Comparison of ENCODE assay signal across 31 cellular contexts in genomic region chr17:10870651-10871050, GRCh38. TPM values are rescaled to one million over a fixed set of nuclear protein-coding genes. Genes with fewer than 3 reads are reported as not detected.
"Had no signal": no experiment of that assay in that cellular context is flagged by ENCODE, and none has a peak within 500 bp of the region (broad histone marks: within the 10 kb centered on the region; RNA-seq: fewer than 3 reads in every experiment).

No MANE protein-coding gene starts in this region.

- H3K4me3 ChIP-seq: ascending aorta, breast epithelium, cardiac muscle cell, colonic mucosa, dorsolateral prefrontal cortex, esophagus muscularis mucosa, gastrocnemius medialis, heart left ventricle had no signal

- DNase-seq: activated CD4-positive, alpha-beta memory T cell treated with anti-CD3 and anti-CD28 coated beads, Interleukin-2, amount 10 ng/mL, durations not matched to agents 7 days and 5 days; activated CD4-positive, alpha-beta T cell treated with anti-CD3 and anti-CD28 coated beads for 1 hour; activated CD4-positive, alpha-beta T cell treated with anti-CD3 and anti-CD28 coated beads for 4 hours; activated CD4-positive, alpha-beta T cell treated with anti-CD3 and anti-CD28 coated beads, Interleukin-2, amount 10 ng/mL, durations not matched to agents 7 days and 5 days; activated CD4-positive, alpha-beta T cell treated with anti-CD3 and anti-CD28 coated beads, Interleukin-2, amount 50 U/mL, for 4 hours; activated CD8-positive, alpha-beta memory T cell treated with anti-CD3 and anti-CD28 coated beads, Interleukin-2, amount 50 U/mL, for 48 hours; activated gamma-delta T cell; activated naive CD4-positive, alpha-beta T cell; activated naive CD4-positive, alpha-beta T cell treated with anti-CD3 and anti-CD28 coated beads, Interleukin-2, amount 10 ng/mL, durations not matched to agents 7 days and 5 days; activated naive CD8-positive, alpha-beta T cell treated with anti-CD3 and anti-CD28 coated beads, Interleukin-2, amount 10 ng/mL, durations not matched to agents 7 days and 5 days; activated T-cell treated with anti-CD3 and anti-CD28 coated beads for 4 hours; activated T-cell treated with anti-CD3 and anti-CD28 coated beads, Interleukin-2, amount 50 U/mL, for 24 hours; activated T-cell treated with anti-CD3 and anti-CD28 coated beads, Interleukin-2, amount 50 U/mL, for 72 hours; central memory CD4-positive, alpha-beta T cell; cerebellar nuclear complex; colonic mucosa; dorsolateral prefrontal cortex; effector memory CD4-positive, alpha-beta T cell; erythroblast; foreskin keratinocyte; gastrocnemius medialis; glutamatergic neuron; heart left ventricle; hypothalamus had no signal

- ATAC-seq: activated naive CD4-positive, alpha-beta T cell treated with anti-CD3 and anti-CD28 coated beads, Interleukin-2, amount 50 U/mL, for 72 hours; activated T-cell treated with anti-CD3 and anti-CD28 coated beads, Interleukin-2, amount 50 U/mL, for 72 hours; foreskin keratinocyte; gastrocnemius medialis; heart left ventricle; WTC11 had no signal

- H3K36me3 ChIP-seq: ascending aorta, breast epithelium, cardiac muscle cell, colonic mucosa, esophagus muscularis mucosa, gastrocnemius medialis, heart left ventricle had no signal

- H3K9me3 ChIP-seq: breast epithelium, colonic mucosa, esophagus muscularis mucosa, gastrocnemius medialis had no signal

- H3K27me3 ChIP-seq: ascending aorta, breast epithelium, cardiac muscle cell, colonic mucosa, dorsolateral prefrontal cortex, foreskin keratinocyte, gastrocnemius medialis had no signal

- H3K4me1 ChIP-seq: ascending aorta, breast epithelium, colonic mucosa, esophagus muscularis mucosa, foreskin keratinocyte, gastrocnemius medialis, heart left ventricle had no signal

- H3K27ac ChIP-seq: ascending aorta, breast epithelium, cardiac muscle cell, colonic mucosa, esophagus muscularis mucosa, foreskin keratinocyte, gastrocnemius medialis, heart left ventricle, VCaP had no signal

RNA-seq across cellular contexts. Expression of gene PIRT, which starts 32.8 kb away (rescaled TPM):
- total RNA-seq: activated CD4-positive, alpha-beta memory T cell treated with anti-CD3 and anti-CD28 coated beads, Interleukin-2, amount 10 ng/mL, durations not matched to agents 7 days and 5 days; activated CD4-positive, alpha-beta T cell treated with anti-CD3 and anti-CD28 coated beads, Interleukin-2, amount 10 ng/mL, durations not matched to agents 7 days and 5 days; activated naive CD4-positive, alpha-beta T cell treated with anti-CD3 and anti-CD28 coated beads, Interleukin-2, amount 50 U/mL, for 72 hours; activated naive CD8-positive, alpha-beta T cell treated with anti-CD3 and anti-CD28 coated beads, Interleukin-2, amount 10 ng/mL, durations not matched to agents 7 days and 5 days; activated T-cell treated with anti-CD3 and anti-CD28 coated beads, Interleukin-2, amount 50 U/mL, for 72 hours; ascending aorta; cardiac muscle cell; foreskin keratinocyte; gastrocnemius medialis; heart left ventricle; WTC11 had no signal
- polyA plus RNA-seq: cardiac muscle cell, foreskin keratinocyte, heart left ventricle had no signal
